14 cellular contexts compared by ENCODE assay signal in the genomic region with DNA sequence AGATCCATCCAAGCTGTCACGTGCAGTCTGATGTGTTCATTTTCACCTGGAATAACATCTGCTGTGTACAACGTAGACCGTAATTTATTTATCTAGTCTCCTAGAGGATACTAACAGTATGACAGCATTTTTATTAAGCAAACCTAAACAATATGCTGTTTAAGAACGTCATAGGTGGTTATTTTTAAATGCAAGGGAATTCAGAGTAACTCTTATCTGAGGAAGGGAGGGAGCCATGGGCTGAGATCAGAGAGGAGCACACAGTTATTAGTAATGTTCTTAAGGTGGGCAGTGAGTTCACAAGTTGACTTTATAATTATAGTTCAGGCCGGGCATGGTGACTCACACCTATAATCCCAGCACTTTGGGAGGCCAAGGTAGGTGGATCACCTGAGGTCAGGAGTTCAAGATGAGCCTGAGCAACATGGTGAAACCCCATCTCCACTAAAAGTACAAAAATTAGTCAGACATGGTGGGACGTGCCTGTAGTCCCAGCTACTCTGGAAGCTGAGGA.
DNase-seq lines count a peak whose midpoint lies in the region; ATAC-seq, FAIRE-seq and TF ChIP-seq lines count a peak whose summit lies in the region.
"Had no signal": no experiment of that assay in that cellular context is flagged by ENCODE, and none has a peak within 500 bp of the region (broad histone marks: within the 10 kb centered on the region; RNA-seq: fewer than 3 reads in every experiment).

No MANE protein-coding gene starts in this region.

- H3K4me2 ChIP-seq in HepG2 (ENCODE audit: low read depth, low read length): peak overlapping the region; percentile 62

- BruUV-seq in HepG2 (replicated peaks; lab: Mats Ljungman, UMichigan): no TSS peak

- TF ChIP-seq EP300 in HepG2 (IDR thresholded peaks at IDR 0.05; ENCODE audit: low read depth in 2 of 2, low read length in 2 of 2) (no peak), HepG2 (CRISPR knock-in tag; IDR thresholded peaks at IDR 0.05; ENCODE audit: borderline replicate concordance) (no peak), ovary (IDR thresholded peaks at IDR 0.05) (no peak)

- H4K20me1 ChIP-seq in HepG2 (ENCODE audit: insufficient read depth, low read length): no peaks in the 10 kb centered on the region

- intact Hi-C loops in activated CD4-positive, alpha-beta T cell treated with anti-CD3 and anti-CD28 coated beads for 36 hours (cut with DNase I, micrococcal nuclease): loop anchor here in 1 of 2 experiments (1.0 kb wide), 1 partner anchor 21 kb away; no protein-coding TSS in a partner anchor
- intact Hi-C loops in HepG2 (cut with micrococcal nuclease; ENCODE audit: unreplicated experiment): loop anchor here (1.0 kb wide), 2 partner anchors 68 to 243 kb away; no protein-coding TSS in a partner anchor
- intact Hi-C loops in ovary (cut with DNase I): loop anchor here in 2 of 4 donors (10.0 kb wide), 1 partner anchor 65 kb away; no protein-coding TSS in a partner anchor

- peaks cover 10% of the 10 kb centered on the region for H3K4me1 ChIP-seq in HepG2 (ENCODE audit: insufficient read depth, low read length)
- H3K4me1 ChIP-seq in ovary (ENCODE audit: insufficient read depth): peaks cover 1% of the 10 kb centered on the region
- H3K4me1 ChIP-seq: lower lobe of right lung had no signal

- no peak overlapping the region for H2AFZ ChIP-seq in HepG2 (ENCODE audit: low read length)

- TF ChIP-seq POLR2A in HepG2 (IDR thresholded peaks at IDR 0.05; ENCODE audit: insufficient read depth in 1 of 2, low read depth in 2 of 2, low read length in 2 of 2) (no peak), ovary (IDR thresholded peaks at IDR 0.05) (no peak)

- TF ChIP-seq RAD21 in HepG2 (CRISPR knock-in tag; IDR thresholded peaks at IDR 0.05): no peak

- peak; percentile 57 for DNase-seq in activated CD4-positive, alpha-beta T cell treated with anti-CD3 and anti-CD28 coated beads for 36 hours
- DNase-seq in activated CD4-positive, alpha-beta T cell treated with anti-CD3 and anti-CD28 coated beads, Interleukin-2, amount 50 U/mL, for 1 hour: no peak
- DNase-seq in HT1080 (ENCODE audit: low read depth): peak; percentile 18
- peak; percentile 59 for DNase-seq in brain pericyte (ENCODE audit: low read depth, low spot score)
- peak; percentile 15 for DNase-seq in HepG2 (ENCODE audit: low spot score)
- no peak for DNase-seq in ovary
- DNase-seq: activated CD4-positive, alpha-beta T cell treated with anti-CD3 and anti-CD28 coated beads for 4 hours; effector CD8-positive, alpha-beta T cell; lower lobe of right lung; stimulated activated naive B cell treated with anti-CD40 and anti-IgM and Interleukin-4, amounts not matched to agents 10 μg/mL and 1 μg/mL and 100 μg/mL, for 72 hours; T-cell had no signal

- H3K27me3 ChIP-seq in HepG2 (ENCODE audit: control insufficient read depth in 1 of 2, insufficient read depth in 2 of 2, low read length in 2 of 2) (no peaks in the 10 kb centered on the region), ovary (no peaks in the 10 kb centered on the region)

- H3K4me3 ChIP-seq in HepG2 (replicated peaks in 1 of 3; ENCODE audit: insufficient read depth in 1 of 3, low read depth in 2 of 3, low read length in 3 of 3) (no peak overlapping the region; a peak in 1 of 6 replicates), ovary (no peak overlapping the region)
- H3K4me3 ChIP-seq: lower lobe of right lung had no signal

- POLR2A ChIA-PET in activated CD4-positive, alpha-beta T cell treated with anti-CD3 and anti-CD28 coated beads for 36 hours (lab: Charles Lee): no interaction called here
- POLR2A ChIA-PET in HepG2 (lab: Yijun Ruan, JAX): interaction anchor here (1.9 kb wide), 1 partner anchor 15 kb away, joined by 5 read pairs; no protein-coding TSS in a partner anchor

- H3K4me1 Mint-ChIP-seq in activated CD4-positive, alpha-beta T cell treated with anti-CD3 and anti-CD28 coated beads for 36 hours: peaks cover 15% of the 10 kb centered on the region

- ATAC-seq in activated CD4-positive, alpha-beta T cell treated with anti-CD3 and anti-CD28 coated beads for 36 hours: peak; percentile 90
- ATAC-seq in HepG2: peak; percentile 71
- no peak for ATAC-seq in HG02840 (IDR thresholded peaks at IDR 0.05; ENCODE audit: low FRiP score, unreplicated experiment)
- ATAC-seq in GM21825 (IDR thresholded peaks at IDR 0.05; ENCODE audit: unreplicated experiment): no peak
- ATAC-seq: stimulated activated naive B cell treated with anti-CD40 and anti-IgM and Interleukin-4, amounts not matched to agents 10 μg/mL and 1 μg/mL and 100 μg/mL, for 72 hours; T-cell had no signal

- CTCF ChIA-PET in activated CD4-positive, alpha-beta T cell treated with anti-CD3 and anti-CD28 coated beads for 36 hours (lab: Charles Lee): interaction anchor here (0.5 to 3.9 kb wide), 6 partner anchors 10 to 993 kb away, joined by 3 to 19 read pairs (median 4); no protein-coding TSS in a partner anchor
- CTCF ChIA-PET in HepG2 (lab: Yijun Ruan, JAX; ENCODE audit: low intra/inter-chr PET ratio, low total read pairs): interaction anchor here (0.8 to 2.7 kb wide), 4 partner anchors 15 to 153 kb away, joined by 3 to 21 read pairs (median 14); no protein-coding TSS in a partner anchor

- no peak overlapping the region for H3K4me3 Mint-ChIP-seq in activated CD4-positive, alpha-beta T cell treated with anti-CD3 and anti-CD28 coated beads for 36 hours
- H3K4me3 Mint-ChIP-seq: stimulated activated naive B cell treated with anti-CD40 and anti-IgM and Interleukin-4, amounts not matched to agents 10 μg/mL and 1 μg/mL and 100 μg/mL, for 72 hours; T-cell had no signal

- H3K9me3 ChIP-seq in HepG2 (ENCODE audit: low read length): no peaks in the 10 kb centered on the region
- no peaks in the 10 kb centered on the region for H3K9me3 ChIP-seq in ovary
- H3K9me3 ChIP-seq: lower lobe of right lung had no signal

- H3K36me3 Mint-ChIP-seq in activated CD4-positive, alpha-beta T cell treated with anti-CD3 and anti-CD28 coated beads for 36 hours (ENCODE audit: low read depth): no peaks in the 10 kb centered on the region
- H3K36me3 Mint-ChIP-seq: T-cell had no signal

- WGBS in HepG2 (ENCODE audit: low lambda C conversion rate): 1% methylated on average over 6 of the region's 6 CpGs
- 36 to 44% (median 36%) methylated on average over 6 of the region's 6 CpGs for WGBS in ovary, 3 donors

- TF ChIP-seq CTCF in HepG2 (CRISPR knock-in tag; IDR thresholded peaks at IDR 0.05): no peak
- no peak for TF ChIP-seq CTCF in ovary (IDR thresholded peaks at IDR 0.05)

- peak overlapping the region; percentile 28 for H3K27ac Mint-ChIP-seq in activated CD4-positive, alpha-beta T cell treated with anti-CD3 and anti-CD28 coated beads for 36 hours
- H3K27ac Mint-ChIP-seq: stimulated activated naive B cell treated with anti-CD40 and anti-IgM and Interleukin-4, amounts not matched to agents 10 μg/mL and 1 μg/mL and 100 μg/mL, for 72 hours; T-cell had no signal

- H3K79me2 ChIP-seq in HepG2 (ENCODE audit: insufficient read depth, low read length): no peaks in the 10 kb centered on the region

- H3K27ac ChIP-seq in HepG2 (ENCODE audit: extremely low read length, insufficient read depth, low read length) (no peak overlapping the region), ovary (no peak overlapping the region)
- H3K27ac ChIP-seq: lower lobe of right lung had no signal

- FAIRE-seq in HepG2 (lab: Jason Lieb, UNC): no peak
- FAIRE-seq: GM12891 had no signal

- H3K9ac ChIP-seq in HepG2 (ENCODE audit: insufficient read depth, low read depth, low read length): no peak overlapping the region

- peaks cover 5% of the 10 kb centered on the region for H3K9me3 Mint-ChIP-seq in activated CD4-positive, alpha-beta T cell treated with anti-CD3 and anti-CD28 coated beads for 36 hours (ENCODE audit: low read depth)

- no peaks in the 10 kb centered on the region for H3K27me3 Mint-ChIP-seq in activated CD4-positive, alpha-beta T cell treated with anti-CD3 and anti-CD28 coated beads for 36 hours
- H3K27me3 Mint-ChIP-seq: T-cell had no signal

- in situ Hi-C loops in HepG2 (cut with HindIII; ENCODE audit: extremely low pct_ligation_motif_present, low pct_unique_long_range_greater_than_20kb): loop anchor here (5.0 kb wide), 1 partner anchor 68 kb away; no protein-coding TSS in a partner anchor

- no peaks in the 10 kb centered on the region for H3K36me3 ChIP-seq in HepG2 (replicated peaks in 1 of 2; ENCODE audit: control insufficient read depth in 1 of 2, insufficient read depth in 2 of 2, low read length in 2 of 2)
- H3K36me3 ChIP-seq in ovary: no peaks in the 10 kb centered on the region
- H3K36me3 ChIP-seq: lower lobe of right lung had no signal

TF ChIP-seq in HepG2, 621 proteins besides CTCF, POLR2A, EP300 and RAD21 (continues in another document):
- no peak for TF ChIP-seq ZNF780A (CRISPR knock-in tag; IDR thresholded peaks at IDR 0.05)
- TF ChIP-seq HNRNPK (IDR thresholded peaks at IDR 0.05; ENCODE audit: low read depth, low read length, poor library complexity, severe bottlenecking): no peak
- TF ChIP-seq, protein P1, sequence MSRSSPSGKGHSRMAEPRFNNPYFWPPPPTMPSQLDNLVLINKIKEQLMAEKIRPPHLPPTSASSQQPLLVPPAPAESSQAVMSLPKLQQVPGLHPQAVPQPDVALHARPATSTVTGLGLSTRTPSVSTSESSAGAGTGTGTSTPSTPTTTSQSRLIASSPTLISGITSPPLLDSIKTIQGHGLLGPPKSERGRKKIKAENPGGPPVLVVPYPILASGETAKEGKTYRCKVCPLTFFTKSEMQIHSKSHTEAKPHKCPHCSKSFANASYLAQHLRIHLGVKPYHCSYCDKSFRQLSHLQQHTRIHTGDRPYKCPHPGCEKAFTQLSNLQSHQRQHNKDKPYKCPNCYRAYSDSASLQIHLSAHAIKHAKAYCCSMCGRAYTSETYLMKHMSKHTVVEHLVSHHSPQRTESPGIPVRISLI (CRISPR knock-in tag; IDR thresholded peaks at IDR 0.05; ENCODE audit: borderline replicate concordance): no peak
- no peak for TF ChIP-seq PAWR (CRISPR knock-in tag; IDR thresholded peaks at IDR 0.05; ENCODE audit: borderline replicate concordance)
- TF ChIP-seq, protein P2, sequence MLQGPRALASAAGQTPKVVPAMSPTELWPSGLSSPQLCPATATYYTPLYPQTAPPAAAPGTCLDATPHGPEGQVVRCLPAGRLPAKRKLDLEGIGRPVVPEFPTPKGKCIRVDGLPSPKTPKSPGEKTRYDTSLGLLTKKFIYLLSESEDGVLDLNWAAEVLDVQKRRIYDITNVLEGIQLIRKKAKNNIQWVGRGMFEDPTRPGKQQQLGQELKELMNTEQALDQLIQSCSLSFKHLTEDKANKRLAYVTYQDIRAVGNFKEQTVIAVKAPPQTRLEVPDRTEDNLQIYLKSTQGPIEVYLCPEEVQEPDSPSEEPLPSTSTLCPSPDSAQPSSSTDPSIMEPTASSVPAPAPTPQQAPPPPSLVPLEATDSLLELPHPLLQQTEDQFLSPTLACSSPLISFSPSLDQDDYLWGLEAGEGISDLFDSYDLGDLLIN (CRISPR knock-in tag; IDR thresholded peaks at IDR 0.05; ENCODE audit: borderline replicate concordance): no peak
- TF ChIP-seq CBX2 (IDR thresholded peaks at IDR 0.05; ENCODE audit: low read depth, low read length): no peak
- TF ChIP-seq CBX2 (CRISPR knock-in tag; IDR thresholded peaks at IDR 0.05; ENCODE audit: low read depth): no peak
- TF ChIP-seq ZSCAN30 (CRISPR knock-in tag; IDR thresholded peaks at IDR 0.05): no peak
- peak; percentile 41; the same call in 1 of the 2 replicates for TF ChIP-seq FOSL2 (CRISPR knock-in tag; IDR thresholded peaks at IDR 0.05)
- TF ChIP-seq ZNF839 (CRISPR knock-in tag; IDR thresholded peaks at IDR 0.05; ENCODE audit: borderline replicate concordance): no peak

Comparison
In these comparisons a context has a peak if more than half of its experiments do, and no peak if none do; other contexts are left out.
1. DNase-seq: peak in activated CD4-positive, alpha-beta T cell treated with anti-CD3 and anti-CD28 coated beads for 36 hours (single experiment), HT1080 (single experiment), brain pericyte (single experiment) and HepG2 (single experiment); none in activated CD4-positive, alpha-beta T cell treated with anti-CD3 and anti-CD28 coated beads, Interleukin-2, amount 50 U/mL, for 1 hour (single experiment) and ovary (0 of 5).
2. ATAC-seq: peak in activated CD4-positive, alpha-beta T cell treated with anti-CD3 and anti-CD28 coated beads for 36 hours (single experiment) and HepG2 (single experiment); none in HG02840 (single experiment) and GM21825 (single experiment).